Comparison of ENCODE assay signal across 8 cellular contexts in genomic region chr17:28896884-28897768, GRCh38. TPM values are rescaled to one million over a fixed set of nuclear protein-coding genes. Genes with fewer than 3 reads are reported as not detected.
A peak's percentile ranks its signal among the peaks of the same experiment; 100 is the strongest.
DNase-seq lines count a peak whose midpoint lies in the region; ATAC-seq, FAIRE-seq and TF ChIP-seq lines count a peak whose summit lies in the region.

Gene FLOT2 (minus strand): TSS chr17:28897733. CDS start chr17:28897574, 159 bp downstream.

- peaks cover 3% of the 10 kb centered on the region for H3K9me3 Mint-ChIP-seq in neural progenitor cell

- intact Hi-C loops in Panc1 (cut with micrococcal nuclease; ENCODE audit: unreplicated experiment): no loop called here

- peaks cover 19% of the 10 kb centered on the region for H3K36me3 Mint-ChIP-seq in neural progenitor cell

- peak; percentile 71 for FAIRE-seq in HTR-8/SVneo (lab: Jason Lieb, UNC)

- H3K27me3 ChIP-seq in Panc1 (ENCODE audit: control insufficient read depth, insufficient read depth, low read length): no peaks in the 10 kb centered on the region
- H3K27me3 ChIP-seq in neural progenitor cell: no peaks in the 10 kb centered on the region

- peak within 1 kb of the TSS; percentile 75 for H2AFZ ChIP-seq in neural progenitor cell (replicated peaks)

- H3K27me3 Mint-ChIP-seq in neural progenitor cell (ENCODE audit: insufficient read depth, low read depth): no peaks in the 10 kb centered on the region

- H3K4me3 Mint-ChIP-seq in neural progenitor cell: peak within 1 kb of the TSS; percentile 96

- peaks cover 48% of the 10 kb centered on the region for H4K20me1 ChIP-seq in neural progenitor cell (ENCODE audit: low read depth)

- in situ Hi-C loops in Panc1 (cut with HindIII; ENCODE audit: low pct_unique_long_range_greater_than_20kb, low sequenced_read_pairs): no loop called here

- peaks cover 46% of the 10 kb centered on the region for H3F3A ChIP-seq in neural progenitor cell (ENCODE audit: low read depth)

- H3K4me1 ChIP-seq in Panc1 (ENCODE audit: control insufficient read depth, insufficient read depth, low read length) (peaks cover 18% of the 10 kb centered on the region), neural progenitor cell (peaks cover 13% of the 10 kb centered on the region)

- no peaks in the 10 kb centered on the region for H3K9me3 ChIP-seq in Panc1 (ENCODE audit: control insufficient read depth, insufficient read depth, low read depth, low read length)
- no peaks in the 10 kb centered on the region for H3K9me3 ChIP-seq in neural progenitor cell (ENCODE audit: low read depth)

- H3K4me1 Mint-ChIP-seq in neural progenitor cell: peaks cover 51% of the 10 kb centered on the region

- H3K4me2 ChIP-seq in neural progenitor cell: peak within 1 kb of the TSS; percentile 96

- peak within 1 kb of the TSS; percentile 83 for H3K27ac ChIP-seq in Panc1 (ENCODE audit: low read length)
- peak within 1 kb of the TSS; percentile 76 for H3K27ac ChIP-seq in neural progenitor cell

- peak; percentile 54; the same call in 1 of the 2 replicates for TF ChIP-seq CTCF in Panc1 (IDR thresholded peaks at IDR 0.05)
- TF ChIP-seq CTCF in fibroblast of pulmonary artery (IDR thresholded peaks at IDR 0.05; ENCODE audit: low read length, missing control alignments): peak; percentile 24
- peak; percentile 42 for TF ChIP-seq CTCF in neural progenitor cell (IDR thresholded peaks at IDR 0.05)
- no peak for TF ChIP-seq CTCF in subcutaneous adipose tissue (IDR thresholded peaks at IDR 0.05; ENCODE audit: low read depth)

- H3K36me3 ChIP-seq in Panc1 (ENCODE audit: control insufficient read depth, insufficient read depth, low read length) (no peaks in the 10 kb centered on the region; the same call in 1 of the 2 replicates), neural progenitor cell (no peaks in the 10 kb centered on the region)

- CTCF ChIA-PET in Panc1 (lab: Charles Lee): interaction anchor here (0.7 to 1.0 kb wide), 2 partner anchors 55 to 134 kb away, joined by 3 to 5 read pairs; partner anchors contain the start of gene FAM222B

- peak within 1 kb of the TSS; percentile 76 for H3K9ac ChIP-seq in neural progenitor cell

- H3K27ac Mint-ChIP-seq in neural progenitor cell: peak within 1 kb of the TSS; percentile 94

- H3K79me2 ChIP-seq in neural progenitor cell (ENCODE audit: low read depth): peaks cover 60% of the 10 kb centered on the region

- peak; percentile 23 for DNase-seq in DMS79 (lab: John Stamatoyannopoulos, UW)
- DNase-seq in HTR-8/SVneo (ENCODE audit: insufficient read length, low spot score): peak; percentile 78
- DNase-seq in Panc1 (ENCODE audit: low read depth, low spot score): no peak
- DNase-seq in activated T-helper 9 cell treated with anti-CD3 and anti-CD28 coated beads, Interleukin-2, amount 50 U/mL, for 16 hours (ENCODE audit: low read depth): peak; percentile 60
- peak; percentile 69 for DNase-seq in fibroblast of pulmonary artery (ENCODE audit: low read depth)
- peak; percentile 90 for DNase-seq in neural progenitor cell (ENCODE audit: low spot score)

- ATAC-seq in Panc1 (peak; percentile 83), GM19455 (IDR thresholded peaks at IDR 0.05; ENCODE audit: unreplicated experiment) (no peak)

- H3K4me3 ChIP-seq in Panc1 (ENCODE audit: low read depth in 2 of 2, low read length in 2 of 2): peak within 1 kb of the TSS; percentile 77 to 89
- peak within 1 kb of the TSS; percentile 84 for H3K4me3 ChIP-seq in fibroblast of pulmonary artery (replicated peaks; ENCODE audit: low read depth, low read length)
- peak within 1 kb of the TSS; percentile 96 for H3K4me3 ChIP-seq in neural progenitor cell

- POLR2A ChIA-PET in Panc1 (lab: Charles Lee): interaction anchor here (0.6 kb wide), 1 partner anchor 26 kb away, joined by 4 read pairs; no protein-coding TSS in a partner anchor

- BruUV-seq in Panc1 (replicated peaks; lab: Mats Ljungman, UMichigan): no TSS peak

RNA-seq across cellular contexts. Expression of gene FLOT2, which starts in this region (rescaled TPM):
- total RNA-seq in Panc1 (2021; ENCODE audit: unreplicated experiment) (110 TPM), neural progenitor cell (ENCODE audit: low replicate concordance) (84.0 and 131 TPM in 2 replicates), subcutaneous adipose tissue (10 to 100 TPM; 48.1 to 76.1 (median 58.6) TPM)
- polyA plus RNA-seq in Panc1 (2012; ENCODE audit: insufficient read length): 195 TPM
